18 cellular contexts compared by ENCODE assay signal in genomic region chr15:73936588-73937312, GRCh38. TPM values are rescaled to one million over a fixed set of nuclear protein-coding genes. Genes with fewer than 3 reads are reported as not detected.
DNase-seq lines count a peak whose midpoint lies in the region; ATAC-seq, FAIRE-seq and TF ChIP-seq lines count a peak whose summit lies in the region.
"Had no signal": no experiment of that assay in that cellular context is flagged by ENCODE, and none has a peak within 500 bp of the region (broad histone marks: within the 10 kb centered on the region; RNA-seq: fewer than 3 reads in every experiment).

No MANE protein-coding gene starts in this region.

- H4K20me1 ChIP-seq in IMR-90 (ENCODE audit: insufficient read depth, low read length), result peaks cover 47% of the 10 kb centered on the region
- no peaks in the 10 kb centered on the region for H4K20me1 ChIP-seq in endothelial cell of umbilical vein (replicated peaks; ENCODE audit: control insufficient read depth, extremely low read depth, insufficient read depth, low read length)

- peak overlapping the region; percentile 58 for H3K4me2 ChIP-seq in IMR-90 (ENCODE audit: low read depth, low read length)
- no peak overlapping the region for H3K4me2 ChIP-seq in endothelial cell of umbilical vein (ENCODE audit: insufficient read depth, low read length)
- H3K4me2 ChIP-seq in neuronal stem cell (ENCODE audit: insufficient read depth, low read length, poor library complexity, severe bottlenecking), result no peak overlapping the region

- H3K4me1 ChIP-seq in IMR-90 (ENCODE audit: control insufficient read depth, insufficient read depth, low read length), result peaks cover 58% of the 10 kb centered on the region
- peaks cover 24% of the 10 kb centered on the region for H3K4me1 ChIP-seq in endothelial cell of umbilical vein (ENCODE audit: control insufficient read depth, extremely low read depth, insufficient read depth, low read length)
- peaks cover 23 to 25% of the 10 kb centered on the region in 2 donors for H3K4me1 ChIP-seq in neuronal stem cell (ENCODE audit: control insufficient read depth in 2 of 2, insufficient read depth in 1 of 2, low read depth in 1 of 2, low read length in 2 of 2)

- H3K4me1 Mint-ChIP-seq in T-helper 2 cell treated with Interferon-gamma antibody and Interleukin-4, amounts not matched to agents 5 μg/mL and 100 μg/mL, for 36 hours (ENCODE audit: low read depth), result peaks cover 3% of the 10 kb centered on the region

- H3K79me1 ChIP-seq in IMR-90 (ENCODE audit: low read depth in 1 of 2, low read length in 2 of 2), result peaks cover 65 to 100% of the 10 kb centered on the region in 2 experiments
- H3K79me1 ChIP-seq in neuronal stem cell (ENCODE audit: low read depth, low read length), result peaks cover 6% of the 10 kb centered on the region

- H2AFZ ChIP-seq in IMR-90 (replicated peaks; ENCODE audit: low read length, poor library complexity) (no peak overlapping the region), endothelial cell of umbilical vein (ENCODE audit: low read depth, low read length) (no peak overlapping the region), neuronal stem cell (ENCODE audit: low read length) (no peak overlapping the region)

- TF ChIP-seq RAD21 in IMR-90 (IDR thresholded peaks at IDR 0.05; ENCODE audit: low read length), result no peak

- peak; percentile 1; the same call in 1 of the 2 replicates for ATAC-seq in IMR-90 (ENCODE audit: low read depth)
- ATAC-seq in HG02610 (IDR thresholded peaks at IDR 0.05; ENCODE audit: unreplicated experiment), result no peak
- ATAC-seq: activated T-cell treated with anti-CD3 and anti-CD28 coated beads, Interleukin-2, amount 50 U/mL, for 72 hours had no signal

- H3K9me3 ChIP-seq in IMR-90 (ENCODE audit: control insufficient read depth, insufficient read depth, low read length) (no peaks in the 10 kb centered on the region), endothelial cell of umbilical vein (replicated peaks; ENCODE audit: control insufficient read depth, insufficient read depth, low read length) (no peaks in the 10 kb centered on the region), neuronal stem cell (replicated peaks in 1 of 2; ENCODE audit: control insufficient read depth in 2 of 2, insufficient read depth in 1 of 2, low read depth in 1 of 2, low read length in 2 of 2) (no peaks in the 10 kb centered on the region)
- H3K9me3 ChIP-seq: neutrophil, sigmoid colon, stomach had no signal

- H3K14ac ChIP-seq in IMR-90 (replicated peaks; ENCODE audit: low read depth, low read length) (peak overlapping the region; percentile 30; the same call in 1 of the 2 replicates), neuronal stem cell (ENCODE audit: low read length) (peak overlapping the region; percentile 58)

- H3K23ac ChIP-seq in IMR-90 (ENCODE audit: low read depth, low read length) (peak overlapping the region; percentile 53), neuronal stem cell (ENCODE audit: low read depth, low read length, poor library complexity) (no peak overlapping the region)

- no peak overlapping the region for H3K27ac Mint-ChIP-seq in T-helper 2 cell treated with Interferon-gamma antibody and Interleukin-4, amounts not matched to agents 5 μg/mL and 100 μg/mL, for 36 hours
- H3K27ac Mint-ChIP-seq: activated naive CD8-positive, alpha-beta T cell; activated T-cell treated with anti-CD3 and anti-CD28 coated beads, Interleukin-2, amount 50 U/mL, for 72 hours had no signal

- H2AK5ac ChIP-seq in IMR-90 (ENCODE audit: low read depth, low read length), result peak overlapping the region; percentile 83
- peak overlapping the region; percentile 64 for H2AK5ac ChIP-seq in neuronal stem cell (ENCODE audit: low read depth, low read length)

- DNase-seq in IMR-90 (no peak), endothelial cell of umbilical vein (ENCODE audit: low read depth, low spot score) (peak; percentile 46), neuronal stem cell (ENCODE audit: low spot score) (no peak), NCI-H446 (lab: John Stamatoyannopoulos, UW) (no peak), NCI-H2081 treated with DMSO at 0.1 percent for 48 hours (lab: John Stamatoyannopoulos, UW) (no peak)
- no peak for DNase-seq in T-helper 2 cell treated with Interferon-gamma antibody and Interleukin-4, amounts not matched to agents 5 μg/mL and 100 μg/mL, for 36 hours (ENCODE audit: low spot score)
- DNase-seq: activated CD4-positive, CD25-positive, alpha-beta regulatory T cell; activated T-cell treated with anti-CD3 and anti-CD28 coated beads, Interleukin-2, amount 50 U/mL, for 72 hours; dermis blood vessel endothelial cell; GOT3; NCI-H1930; sigmoid colon; stomach; T-helper 2 cell had no signal

- H3K4me3 Mint-ChIP-seq in T-helper 2 cell treated with Interferon-gamma antibody and Interleukin-4, amounts not matched to agents 5 μg/mL and 100 μg/mL, for 36 hours, result no peak overlapping the region
- H3K4me3 Mint-ChIP-seq: activated naive CD8-positive, alpha-beta T cell; activated T-cell treated with anti-CD3 and anti-CD28 coated beads, Interleukin-2, amount 50 U/mL, for 72 hours had no signal

- H3K36me3 Mint-ChIP-seq in T-helper 2 cell treated with Interferon-gamma antibody and Interleukin-4, amounts not matched to agents 5 μg/mL and 100 μg/mL, for 36 hours (ENCODE audit: low read depth), result no peaks in the 10 kb centered on the region
- H3K36me3 Mint-ChIP-seq: activated naive CD8-positive, alpha-beta T cell had no signal

- in situ Hi-C loops in IMR-90 (cut with MboI; ENCODE audit: low sequenced_read_pairs), result no loop called here

- no peak overlapping the region for H2BK15ac ChIP-seq in IMR-90 (ENCODE audit: low read depth, low read length)
- H2BK15ac ChIP-seq in neuronal stem cell (ENCODE audit: low read length), result no peak overlapping the region

- no peaks in the 10 kb centered on the region for H3K9me3 Mint-ChIP-seq in T-helper 2 cell treated with Interferon-gamma antibody and Interleukin-4, amounts not matched to agents 5 μg/mL and 100 μg/mL, for 36 hours
- H3K9me3 Mint-ChIP-seq: activated T-cell treated with anti-CD3 and anti-CD28 coated beads, Interleukin-2, amount 50 U/mL, for 72 hours had no signal

- no peak overlapping the region for H2BK12ac ChIP-seq in neuronal stem cell (ENCODE audit: low read length)

- intact Hi-C loops in IMR-90 (cut with micrococcal nuclease), result loop anchor here (2.0 kb wide), 1 partner anchor 62 kb away; no protein-coding TSS in a partner anchor
- intact Hi-C loops in endothelial cell of umbilical vein (cut with micrococcal nuclease), result no loop called here

- H4K91ac ChIP-seq in IMR-90 (ENCODE audit: insufficient read depth, low read depth, low read length) (no peak overlapping the region; the same call in 1 of the 2 replicates), neuronal stem cell (ENCODE audit: low read depth, low read length, poor library complexity) (no peak overlapping the region)

- FAIRE-seq in endothelial cell of umbilical vein (lab: Jason Lieb, UNC), result peak; percentile 18

- peak overlapping the region; percentile 51 for H2AK9ac ChIP-seq in IMR-90 (replicated peaks; ENCODE audit: low read depth, low read length, poor library complexity)

- H3K27me3 ChIP-seq in IMR-90 (ENCODE audit: control insufficient read depth, insufficient read depth, low read length) (no peaks in the 10 kb centered on the region), endothelial cell of umbilical vein (ENCODE audit: control insufficient read depth in 2 of 2, insufficient read depth in 2 of 2, low read length in 2 of 2) (no peaks in the 10 kb centered on the region), neuronal stem cell (ENCODE audit: control insufficient read depth in 3 of 3, insufficient read depth in 3 of 3, low read depth in 1 of 3, low read length in 3 of 3) (no peaks in the 10 kb centered on the region)
- H3K27me3 ChIP-seq: neutrophil, sigmoid colon, stomach had no signal

- H3K4ac ChIP-seq in IMR-90 (ENCODE audit: low read depth, low read length) (peak overlapping the region; percentile 68), neuronal stem cell (ENCODE audit: low read length) (no peak overlapping the region)

- peak overlapping the region; percentile 66 for H3K27ac ChIP-seq in C4-2B
- peak overlapping the region; percentile 83; the same call in 1 of the 2 replicates for H3K27ac ChIP-seq in IMR-90 (ENCODE audit: insufficient read depth, low read length)
- H3K27ac ChIP-seq in endothelial cell of umbilical vein (ENCODE audit: insufficient read depth, low read depth, low read length), result no peak overlapping the region
- H3K27ac ChIP-seq in neuronal stem cell (replicated peaks; ENCODE audit: low read length), result no peak overlapping the region
- H3K27ac ChIP-seq: neutrophil had no signal

- H3K36me3 ChIP-seq in IMR-90 (ENCODE audit: control insufficient read depth, insufficient read depth, low read length) (peaks cover 12% of the 10 kb centered on the region), endothelial cell of umbilical vein (ENCODE audit: control insufficient read depth in 2 of 2, extremely low read depth in 1 of 2, insufficient read depth in 2 of 2, low read length in 2 of 2) (no peaks in the 10 kb centered on the region), neuronal stem cell (replicated peaks in 1 of 2; ENCODE audit: control insufficient read depth in 2 of 2, insufficient read depth in 2 of 2, low read length in 2 of 2) (no peaks in the 10 kb centered on the region)
- H3K36me3 ChIP-seq: neutrophil, sigmoid colon, stomach had no signal

- H3K4me3 ChIP-seq in IMR-90 (ENCODE audit: insufficient read depth, low read depth, low read length), result no peak overlapping the region
- H3K4me3 ChIP-seq in endothelial cell of umbilical vein (replicated peaks in 1 of 3; ENCODE audit: insufficient read depth in 1 of 3, low read depth in 1 of 3, low read length in 3 of 3), result no peak overlapping the region
- H3K4me3 ChIP-seq in neuronal stem cell (ENCODE audit: low read length in 2 of 2), result no peak overlapping the region
- H3K4me3 ChIP-seq: sigmoid colon, stomach had no signal

- BruUV-seq in IMR-90 (replicated peaks; lab: Mats Ljungman, UMichigan) (no TSS peak), endothelial cell of umbilical vein (replicated peaks; lab: Mats Ljungman, UMichigan) (no TSS peak)

- dilution Hi-C loops in IMR-90 (cut with HindIII; ENCODE audit: low sequenced_read_pairs, unreplicated experiment) (no loop called here), endothelial cell of umbilical vein (cut with MboI; ENCODE audit: extremely low pct_ligation_motif_present, low sequenced_read_pairs) (no loop called here)

- H3K9ac ChIP-seq in IMR-90 (ENCODE audit: low read depth, low read length), result peak overlapping the region; percentile 16; the same call in 1 of the 2 replicates
- H3K9ac ChIP-seq in endothelial cell of umbilical vein (replicated peaks; ENCODE audit: extremely low read depth, insufficient read depth, low read length), result no peak overlapping the region
- no peak overlapping the region for H3K9ac ChIP-seq in neuronal stem cell (ENCODE audit: low read depth, low read length, poor library complexity)

- 40% methylated on average over 1 of the region's 12 CpGs; no CpG with 5 or more reads in 1 of the 2 experiments for WGBS in IMR-90 (ENCODE audit: extremely low coverage in 2 of 2, insufficient read length in 1 of 2), 2 experiments
- no CpG with 5 or more reads among the region's 12 CpGs for whole genome bisulfite sequencing in neuronal stem cell (ENCODE audit: extremely low coverage in 2 of 2, insufficient read length in 2 of 2, insufficient replicate concordance in 1 of 2), 2 donors

- TF ChIP-seq POLR2A in IMR-90 (IDR thresholded peaks at IDR 0.05; ENCODE audit: low read depth, low read length) (no peak), endothelial cell of umbilical vein (IDR thresholded peaks at IDR 0.05; ENCODE audit: low read depth, low read length) (no peak)

- H2BK20ac ChIP-seq in IMR-90 (ENCODE audit: low read depth, low read length), result peak overlapping the region; percentile 58; the same call in 1 of the 2 replicates

- H3K56ac ChIP-seq in IMR-90 (ENCODE audit: extremely low read depth, insufficient read depth, low read length), result peak overlapping the region; percentile 16; the same call in 1 of the 2 replicates

- 0 out of 2 replicates have a peak overlapping the region, but pooled peaks have one; percentile 10 for H3K18ac ChIP-seq in IMR-90 (ENCODE audit: low read depth, low read length)
- no peak overlapping the region for H3K18ac ChIP-seq in neuronal stem cell (ENCODE audit: low read length)

- TF ChIP-seq CTCF in C4-2B (conservative IDR thresholded peaks at IDR 0.05) (no peak), IMR-90 (conservative IDR thresholded peaks at IDR 0.05; ENCODE audit: low read depth, low read length) (no peak), endothelial cell of umbilical vein (IDR thresholded peaks at IDR 0.05; ENCODE audit: extremely low read depth in 1 of 2, insufficient read depth in 1 of 2, low read depth in 1 of 2, low read length in 2 of 2) (no peak)

- POLR2A ChIA-PET in IMR-90 (lab: Charles Lee; ENCODE audit: unreplicated experiment), result no interaction called here
- POLR2A ChIA-PET in endothelial cell of umbilical vein (lab: Charles Lee), result no interaction called here

- peak overlapping the region; percentile 70 for H2BK5ac ChIP-seq in IMR-90 (ENCODE audit: low read depth, low read length, poor library complexity, severe bottlenecking)
- no peak overlapping the region for H2BK5ac ChIP-seq in neuronal stem cell (ENCODE audit: low read length)

- H2BK120ac ChIP-seq in IMR-90 (ENCODE audit: low read depth, low read length), result peak overlapping the region; percentile 70
- no peak overlapping the region for H2BK120ac ChIP-seq in neuronal stem cell (ENCODE audit: low read depth, low read length)

- H3K9me1 ChIP-seq in IMR-90 (ENCODE audit: insufficient read depth, low read length), result peaks cover 47% of the 10 kb centered on the region
- H3K9me1 ChIP-seq in endothelial cell of umbilical vein (replicated peaks; ENCODE audit: control insufficient read depth, extremely low read depth, insufficient read depth, low read length), result no peaks in the 10 kb centered on the region

- H4K5ac ChIP-seq in IMR-90 (ENCODE audit: low read depth, low read length), result peak overlapping the region; percentile 19; the same call in 1 of the 2 replicates

- no peaks in the 10 kb centered on the region for H3K79me2 ChIP-seq in endothelial cell of umbilical vein (ENCODE audit: control insufficient read depth, insufficient read depth, low read length)

- CTCF ChIA-PET in IMR-90 (lab: Yijun Ruan, JAX), result interaction anchor here (1.0 to 1.5 kb wide), 3 partner anchors 9 to 28 kb away, joined by 3 to 6 read pairs (median 3); no protein-coding TSS in a partner anchor
- CTCF ChIA-PET in endothelial cell of umbilical vein (lab: Charles Lee), result interaction anchor here (1.1 to 4.4 kb wide), 10 partner anchors 9 to 386 kb away, joined by 4 to 29 read pairs (median 6); partner anchors contain the start of gene TBC1D21

- H3K27me3 Mint-ChIP-seq in T-helper 2 cell treated with Interferon-gamma antibody and Interleukin-4, amounts not matched to agents 5 μg/mL and 100 μg/mL, for 36 hours (ENCODE audit: low read depth), result no peaks in the 10 kb centered on the region
- H3K27me3 Mint-ChIP-seq: activated naive CD8-positive, alpha-beta T cell had no signal

- H4K8ac ChIP-seq in IMR-90 (ENCODE audit: low read depth in 2 of 2, low read length in 2 of 2) (peak overlapping the region in 1 of 2 experiments; percentile 32; a peak in 1 of 4 replicates), neuronal stem cell (ENCODE audit: low read depth, low read length) (no peak overlapping the region)

RNA-seq across cellular contexts. Expression of gene LOXL1, which starts 10.5 kb away (rescaled TPM):
- total RNA-seq in IMR-90 (2012; rRNA removed), result 146 and 148 TPM in 2 replicates
- 311 and 332 TPM in 2 replicates for polyA plus RNA-seq in IMR-90 (2012; rRNA removed)
- 118 and 403 TPM in 2 replicates for polyA plus RNA-seq in IMR-90 (2012; cell fraction: cytosol; rRNA removed)
- 211 and 331 TPM in 2 replicates for polyA plus RNA-seq in IMR-90 (2012; cell fraction: nucleus; rRNA removed; ENCODE audit: low replicate concordance)
- 5.2 and 9.2 TPM in 2 replicates for total RNA-seq in endothelial cell of umbilical vein
- polyA plus RNA-seq in endothelial cell of umbilical vein, result 14.4 and 19.3 TPM in 2 replicates
- 10.3 TPM in 2 replicates for polyA plus RNA-seq in endothelial cell of umbilical vein (2011; cell fraction: cytosol; rRNA removed)
- 7.4 and 8.2 TPM in 2 replicates for polyA plus RNA-seq in endothelial cell of umbilical vein (2011; cell fraction: nucleus; rRNA removed)
- polyA plus RNA-seq in endothelial cell of umbilical vein (2012), result 16.3 and 32.2 TPM in 2 replicates
- polyA minus RNA-seq in endothelial cell of umbilical vein, result 14.3 and 20.0 TPM in 2 replicates
- polyA minus RNA-seq in endothelial cell of umbilical vein (2011; cell fraction: cytosol; rRNA and poly(A)+ RNA removed), result 1.0 TPM
- 5.2 and 5.3 TPM in 2 replicates for polyA minus RNA-seq in endothelial cell of umbilical vein (2011; cell fraction: nucleus; rRNA and poly(A)+ RNA removed)
- polyA plus RNA-seq in neuronal stem cell (2013, experiment 1 of 2), result 67.0 TPM
- 68.3 TPM for polyA plus RNA-seq in neuronal stem cell (2013, experiment 2 of 2)

RNA-seq across cellular contexts. Expression of gene STOML1, which starts 55.3 kb away (rescaled TPM):
- 11.8 and 12.5 TPM in 2 replicates for total RNA-seq in IMR-90 (2012; rRNA removed)
- 21.2 and 25.0 TPM in 2 replicates for polyA plus RNA-seq in IMR-90 (2012; rRNA removed)
- 15.0 and 22.2 TPM in 2 replicates for polyA plus RNA-seq in IMR-90 (2012; cell fraction: cytosol; rRNA removed)
- 13.0 and 29.7 TPM in 2 replicates for polyA plus RNA-seq in IMR-90 (2012; cell fraction: nucleus; rRNA removed; ENCODE audit: low replicate concordance)
- 12.4 and 12.9 TPM in 2 replicates for total RNA-seq in endothelial cell of umbilical vein
- 15.4 and 16.7 TPM in 2 replicates for polyA plus RNA-seq in endothelial cell of umbilical vein
- 11.6 and 15.3 TPM in 2 replicates for polyA plus RNA-seq in endothelial cell of umbilical vein (2011; cell fraction: cytosol; rRNA removed)
- 12.1 and 12.5 TPM in 2 replicates for polyA plus RNA-seq in endothelial cell of umbilical vein (2011; cell fraction: nucleus; rRNA removed)
- 6.2 and 6.9 TPM in 2 replicates for polyA plus RNA-seq in endothelial cell of umbilical vein (2012)
- polyA minus RNA-seq in endothelial cell of umbilical vein, result 10.3 and 10.5 TPM in 2 replicates
- 2.0 TPM for polyA minus RNA-seq in endothelial cell of umbilical vein (2011; cell fraction: cytosol; rRNA and poly(A)+ RNA removed)
- polyA minus RNA-seq in endothelial cell of umbilical vein (2011; cell fraction: nucleus; rRNA and poly(A)+ RNA removed), result 2.3 and 2.5 TPM in 2 replicates
- 2.2 TPM for polyA plus RNA-seq in neuronal stem cell (2013, experiment 1 of 2)
- 2.3 TPM for polyA plus RNA-seq in neuronal stem cell (2013, experiment 2 of 2)

RNA-seq across cellular contexts. Expression of gene PML, which starts 57.8 kb away (rescaled TPM):
- total RNA-seq in IMR-90 (2012; rRNA removed) (8.8 and 10.3 TPM in 2 replicates), endothelial cell of umbilical vein (77.4 and 79.6 TPM in 2 replicates)
- polyA plus RNA-seq in IMR-90 (2012; rRNA removed) (22.6 and 23.1 TPM in 2 replicates), endothelial cell of umbilical vein (30.4 and 32.2 TPM in 2 replicates)
- polyA plus RNA-seq in IMR-90 (2012; cell fraction: cytosol; rRNA removed), result 28.1 and 29.3 TPM in 2 replicates
- 43.2 and 105 TPM in 2 replicates for polyA plus RNA-seq in IMR-90 (2012; cell fraction: nucleus; rRNA removed; ENCODE audit: low replicate concordance)
- 25.0 and 30.4 TPM in 2 replicates for polyA plus RNA-seq in endothelial cell of umbilical vein (2011; cell fraction: cytosol; rRNA removed)
- polyA plus RNA-seq in endothelial cell of umbilical vein (2011; cell fraction: nucleus; rRNA removed), result 48.2 and 54.1 TPM in 2 replicates
- polyA plus RNA-seq in endothelial cell of umbilical vein (2012), result 50.1 and 59.6 TPM in 2 replicates
- polyA minus RNA-seq in endothelial cell of umbilical vein, result 25.2 and 25.4 TPM in 2 replicates
- 15.3 TPM for polyA minus RNA-seq in endothelial cell of umbilical vein (2011; cell fraction: cytosol; rRNA and poly(A)+ RNA removed)
- polyA minus RNA-seq in endothelial cell of umbilical vein (2011; cell fraction: nucleus; rRNA and poly(A)+ RNA removed), result 23.1 and 27.4 TPM in 2 replicates
- 19.7 TPM for polyA plus RNA-seq in neuronal stem cell (2013, experiment 1 of 2)
- 20.5 TPM for polyA plus RNA-seq in neuronal stem cell (2013, experiment 2 of 2)

Comparison
In these comparisons a context has a peak if more than half of its experiments do, and no peak if none do; other contexts are left out.
1. H3K27ac ChIP-seq: peak in C4-2B (single experiment) and IMR-90 (single experiment); none in endothelial cell of umbilical vein (single experiment) and neuronal stem cell (single experiment).
2. RNA of gene LOXL1, which starts 10.5 kb away (total RNA-seq): 146 to 148 TPM in IMR-90; 5.2 to 9.2 TPM in endothelial cell of umbilical vein; every median in the first group is over 10 times any median in the second.